In the genomic region with DNA sequence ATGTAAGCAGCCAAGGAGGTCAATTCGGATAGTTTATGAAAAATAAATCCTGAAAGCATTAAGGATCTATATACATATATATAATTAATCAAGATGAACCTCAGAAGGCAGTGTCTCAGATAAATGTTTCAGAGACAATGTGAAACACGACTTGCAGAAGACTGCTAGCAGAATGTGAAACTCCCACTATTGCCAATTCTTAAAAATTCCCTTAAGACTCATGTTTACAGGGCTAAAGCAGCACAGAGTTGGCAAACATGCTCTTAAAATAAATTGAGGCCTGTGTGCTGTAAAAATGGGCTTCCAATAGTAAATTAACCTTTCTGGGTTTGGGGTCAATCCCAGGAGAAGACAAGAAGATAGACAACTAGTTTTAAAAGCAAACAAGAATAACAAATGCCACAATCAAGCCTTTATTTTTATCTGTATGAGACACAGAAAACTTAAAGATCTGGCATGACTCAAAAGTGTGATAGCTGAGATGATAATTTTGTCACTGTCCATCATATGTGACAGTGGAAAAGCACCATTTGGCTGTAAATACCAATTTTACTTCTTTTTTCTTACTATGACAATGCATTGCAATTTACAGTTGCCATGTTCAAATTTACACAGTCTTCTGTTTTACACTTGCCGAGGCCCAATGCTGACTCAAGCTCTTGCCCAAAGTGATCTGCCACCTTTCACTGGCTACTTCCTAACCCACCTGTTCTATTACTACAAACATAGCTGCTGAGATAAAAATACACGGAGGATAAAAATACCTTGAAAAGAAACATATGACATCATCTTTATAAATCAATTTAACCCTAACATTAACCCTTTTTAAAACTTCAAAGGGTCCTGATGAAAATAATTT, we compare ENCODE assay signal across 24 cellular contexts.
DNase-seq lines count a peak whose midpoint lies in the region; ATAC-seq, FAIRE-seq and TF ChIP-seq lines count a peak whose summit lies in the region.
"Had no signal": no experiment of that assay in that cellular context is flagged by ENCODE, and none has a peak within 500 bp of the region (broad histone marks: within the 10 kb centered on the region; RNA-seq: fewer than 3 reads in every experiment).

No MANE protein-coding gene starts in this region.

- H3K4me1 ChIP-seq in HepG2 (ENCODE audit: insufficient read depth, low read length) (peaks cover 10% of the 10 kb centered on the region), right lobe of liver (no peaks in the 10 kb centered on the region), K562 (replicated peaks in 1 of 2; ENCODE audit: control insufficient read depth in 2 of 2, insufficient read depth in 2 of 2, low read length in 2 of 2) (peaks cover 0 to 10% of the 10 kb centered on the region in 2 experiments; a peak in 2 of 5 replicates)
- H3K4me1 ChIP-seq: breast epithelium, colonic mucosa, foreskin keratinocyte had no signal

- WGBS in HepG2 (ENCODE audit: low lambda C conversion rate) = 91% methylated on average over 4 of the region's 4 CpGs
- 50% methylated on average over 4 of the region's 4 CpGs for WGBS in right lobe of liver (ENCODE audit: insufficient coverage, low coverage, low lambda C conversion rate, missing lambda C conversion rate)
- 15% methylated on average over 4 of the region's 4 CpGs for WGBS in K562 (ENCODE audit: insufficient coverage, low coverage, missing lambda C conversion rate)

- peak overlapping the region; percentile 12 for H3K27ac Mint-ChIP-seq in nephron progenitor cell
- H3K27ac Mint-ChIP-seq: activated CD8-positive, alpha-beta memory T cell treated with anti-CD3 and anti-CD28 coated beads, Interleukin-2, amount 10 ng/mL, durations not matched to agents 7 days and 5 days; B cell had no signal

- no peak overlapping the region for H3K4me2 ChIP-seq in HepG2 (ENCODE audit: low read depth, low read length)
- no peak overlapping the region for H3K4me2 ChIP-seq in K562 (ENCODE audit: insufficient read depth, low read length)

- TF ChIP-seq POLR2A in HepG2 (IDR thresholded peaks at IDR 0.05; ENCODE audit: insufficient read depth in 1 of 2, low read depth in 2 of 2, low read length in 2 of 2) (no peak), right lobe of liver (IDR thresholded peaks at IDR 0.05) (no peak), K562 (conservative IDR thresholded peaks at IDR 0.05) (no peak), H54 (IDR thresholded peaks at IDR 0.05; ENCODE audit: low read depth, low read length) (no peak)

- no peak overlapping the region for H3K4me3 Mint-ChIP-seq in nephron progenitor cell
- H3K4me3 Mint-ChIP-seq: activated CD8-positive, alpha-beta memory T cell treated with anti-CD3 and anti-CD28 coated beads, Interleukin-2, amount 10 ng/mL, durations not matched to agents 7 days and 5 days; activated T-cell treated with anti-CD3 and anti-CD28 coated beads, Interleukin-2, amount 50 U/mL, for 72 hours; B cell; CD8-positive, alpha-beta memory T cell had no signal

- TF ChIP-seq RAD21 in HepG2 (CRISPR knock-in tag; IDR thresholded peaks at IDR 0.05) = no peak
- TF ChIP-seq RAD21 in K562 (CRISPR knock-in tag; conservative IDR thresholded peaks at IDR 0.05 in 1 of 2, IDR thresholded peaks at IDR 0.05 in 1 of 2) = no peak

- H3K9ac ChIP-seq in HepG2 (ENCODE audit: insufficient read depth, low read depth, low read length) (no peak overlapping the region), K562 (ENCODE audit: insufficient read depth in 1 of 2, low read depth in 2 of 2, low read length in 2 of 2) (no peak overlapping the region)

- no peaks in the 10 kb centered on the region for H3K9me3 Mint-ChIP-seq in nephron progenitor cell

- BruUV-seq in HepG2 (replicated peaks; lab: Mats Ljungman, UMichigan) (no TSS peak), K562 (replicated peaks; lab: Mats Ljungman, UMichigan) (no TSS peak)

- TF ChIP-seq CTCF in HepG2 (CRISPR knock-in tag; IDR thresholded peaks at IDR 0.05) = no peak
- no peak for TF ChIP-seq CTCF in right lobe of liver (IDR thresholded peaks at IDR 0.05)
- TF ChIP-seq CTCF in K562 (IDR thresholded peaks at IDR 0.05 in 2 of 3, conservative IDR thresholded peaks at IDR 0.05 in 1 of 3; ENCODE audit: insufficient read depth in 2 of 3, low read depth in 1 of 3, low read length in 3 of 3) = no peak
- no peak for TF ChIP-seq CTCF in nephron progenitor cell (IDR thresholded peaks at IDR 0.05)

- H3K27me3 ChIP-seq in HepG2 (ENCODE audit: control insufficient read depth in 1 of 2, insufficient read depth in 2 of 2, low read length in 2 of 2) (no peaks in the 10 kb centered on the region), right lobe of liver (no peaks in the 10 kb centered on the region), K562 (ENCODE audit: control insufficient read depth in 2 of 2, insufficient read depth in 2 of 2, low read length in 2 of 2) (no peaks in the 10 kb centered on the region)
- H3K27me3 ChIP-seq: breast epithelium, colonic mucosa, foreskin keratinocyte, neutrophil, tibial nerve had no signal

- H3K79me2 ChIP-seq in HepG2 (ENCODE audit: insufficient read depth, low read length) (no peaks in the 10 kb centered on the region), K562 (ENCODE audit: control insufficient read depth, insufficient read depth, low read length) (peaks cover 89% of the 10 kb centered on the region)

- TF ChIP-seq EP300 in HepG2 (IDR thresholded peaks at IDR 0.05; ENCODE audit: low read depth in 2 of 2, low read length in 2 of 2) = no peak
- no peak for TF ChIP-seq EP300 in HepG2 (CRISPR knock-in tag; IDR thresholded peaks at IDR 0.05; ENCODE audit: borderline replicate concordance)
- TF ChIP-seq EP300 in K562 (IDR thresholded peaks at IDR 0.05; ENCODE audit: low read length) = no peak

- H3K27me3 Mint-ChIP-seq in nephron progenitor cell (ENCODE audit: low read depth, poor library complexity) = no peaks in the 10 kb centered on the region
- H3K27me3 Mint-ChIP-seq: activated CD8-positive, alpha-beta memory T cell treated with anti-CD3 and anti-CD28 coated beads, Interleukin-2, amount 10 ng/mL, durations not matched to agents 7 days and 5 days; B cell; CD8-positive, alpha-beta memory T cell had no signal

- intact Hi-C loops in HepG2 (cut with micrococcal nuclease; ENCODE audit: unreplicated experiment) (no loop called here), right lobe of liver (cut with DNase I) (no loop called here), K562 (cut with micrococcal nuclease) (no loop called here)

- H3K9me3 ChIP-seq in HepG2 (ENCODE audit: low read length) = no peaks in the 10 kb centered on the region
- H3K9me3 ChIP-seq in right lobe of liver = no peaks in the 10 kb centered on the region
- H3K9me3 ChIP-seq in K562 (replicated peaks; ENCODE audit: control insufficient read depth, insufficient read depth, low read depth, low read length) = no peaks in the 10 kb centered on the region
- H3K9me3 ChIP-seq: breast epithelium, colonic mucosa, neutrophil, tibial nerve had no signal

- in situ Hi-C loops in HepG2 (cut with HindIII; ENCODE audit: extremely low pct_ligation_motif_present, low pct_unique_long_range_greater_than_20kb) (no loop called here), K562 (cut with MboI) (no loop called here)

- CTCF ChIA-PET in HepG2 (lab: Yijun Ruan, JAX; ENCODE audit: low intra/inter-chr PET ratio, low total read pairs) (no interaction called here), K562 (lab: Yijun Ruan, JAX; ENCODE audit: low intra/inter-chr PET ratio) (no interaction called here)

- FAIRE-seq in HepG2 (lab: Jason Lieb, UNC) (no peak), K562 (lab: Jason Lieb, UNC) (no peak), H54 (lab: Jason Lieb, UNC) (no peak)
- FAIRE-seq: H1 had no signal

- H3K27ac ChIP-seq in HepG2 (ENCODE audit: extremely low read length, insufficient read depth, low read length) (no peak overlapping the region), right lobe of liver (no peak overlapping the region), K562 (ENCODE audit: extremely low read depth, low read depth, low read length) (no peak overlapping the region)
- H3K27ac ChIP-seq: breast epithelium, colonic mucosa, foreskin keratinocyte, neutrophil, tibial nerve had no signal

- H3K4me1 Mint-ChIP-seq in nephron progenitor cell = peaks cover 5% of the 10 kb centered on the region

- DNase-seq in HepG2 (ENCODE audit: low spot score) (no peak), right lobe of liver (no peak), K562 (ENCODE audit: extremely low read depth in 1 of 4, low spot score in 3 of 4) (no peak), nephron progenitor cell (no peak), H54 (ENCODE audit: insufficient read length, low spot score) (no peak), glomerular visceral epithelial cell (ENCODE audit: extremely low spot score) (no peak), NK-92 (lab: John Stamatoyannopoulos, UW; ENCODE audit: unreplicated experiment) (no peak)
- DNase-seq: activated CD4-positive, alpha-beta T cell treated with anti-CD3 and anti-CD28 coated beads, Interleukin-2, amount 50 U/mL, for 1 hour; activated CD8-positive, alpha-beta memory T cell treated with anti-CD3 and anti-CD28 coated beads, Interleukin-2, amount 10 ng/mL, durations not matched to agents 7 days and 5 days; activated naive CD4-positive, alpha-beta T cell; activated T-cell treated with anti-CD3 and anti-CD28 coated beads, Interleukin-2, amount 50 U/mL, for 72 hours; CD8-positive, alpha-beta memory T cell; colonic mucosa; effector CD8-positive, alpha-beta T cell; foreskin keratinocyte; left colon; NCI-H1436; stimulated activated naive CD8-positive, alpha-beta T cell treated with anti-CD3 and anti-CD28 coated beads, Interleukin-15, Interleukin-2, amounts not matched to agents 100 U/mL and 50 U/mL, for 24 hours had no signal

- POLR2A ChIA-PET in HepG2 (lab: Yijun Ruan, JAX) = no interaction called here
- POLR2A ChIA-PET in K562 (lab: Yijun Ruan, JAX) = interaction anchor here (0.8 to 1.6 kb wide), 4 partner anchors 9 to 270 kb away, joined by 3 to 8 read pairs (median 6); no protein-coding TSS in a partner anchor

- ATAC-seq in HepG2 = no peak
- no peak for ATAC-seq in right lobe of liver
- no peak for ATAC-seq in K562
- ATAC-seq: activated CD8-positive, alpha-beta memory T cell treated with anti-CD3 and anti-CD28 coated beads, Interleukin-2, amount 10 ng/mL, durations not matched to agents 7 days and 5 days; foreskin keratinocyte; left colon; Right ventricle myocardium inferior; stimulated activated naive CD8-positive, alpha-beta T cell treated with anti-CD3 and anti-CD28 coated beads, Interleukin-15, Interleukin-2, amounts not matched to agents 100 U/mL and 50 U/mL, for 24 hours had no signal

- peaks cover 5% of the 10 kb centered on the region for H3K36me3 Mint-ChIP-seq in nephron progenitor cell (ENCODE audit: low read depth)

- H4K20me1 ChIP-seq in HepG2 (ENCODE audit: insufficient read depth, low read length) = no peaks in the 10 kb centered on the region
- peaks cover 22% of the 10 kb centered on the region for H4K20me1 ChIP-seq in K562 (replicated peaks; ENCODE audit: control insufficient read depth, insufficient read depth, low read length)

- H2AFZ ChIP-seq in HepG2 (ENCODE audit: low read length) (no peak overlapping the region), K562 (ENCODE audit: low read depth, low read length) (no peak overlapping the region)

- H3K36me3 ChIP-seq in HepG2 (replicated peaks in 1 of 2; ENCODE audit: control insufficient read depth in 1 of 2, insufficient read depth in 2 of 2, low read length in 2 of 2) (no peaks in the 10 kb centered on the region), right lobe of liver (no peaks in the 10 kb centered on the region), K562 (ENCODE audit: control insufficient read depth, insufficient read depth, low read length) (peaks cover 8% of the 10 kb centered on the region; the same call in 1 of the 3 replicates)
- H3K36me3 ChIP-seq: breast epithelium, colonic mucosa, neutrophil, tibial nerve had no signal

- no peak overlapping the region for H3K4me3 ChIP-seq in HepG2 (replicated peaks in 1 of 3; ENCODE audit: insufficient read depth in 1 of 3, low read depth in 2 of 3, low read length in 3 of 3)
- H3K4me3 ChIP-seq in right lobe of liver = no peak overlapping the region
- H3K4me3 ChIP-seq in K562 = no peak overlapping the region
- H3K4me3 ChIP-seq: breast epithelium, colonic mucosa, tibial nerve had no signal

- no peaks in the 10 kb centered on the region for H3K9me1 ChIP-seq in K562 (ENCODE audit: control insufficient read depth, insufficient read depth, low read length)
